11 cellular contexts compared by ENCODE assay signal in the genomic region with DNA sequence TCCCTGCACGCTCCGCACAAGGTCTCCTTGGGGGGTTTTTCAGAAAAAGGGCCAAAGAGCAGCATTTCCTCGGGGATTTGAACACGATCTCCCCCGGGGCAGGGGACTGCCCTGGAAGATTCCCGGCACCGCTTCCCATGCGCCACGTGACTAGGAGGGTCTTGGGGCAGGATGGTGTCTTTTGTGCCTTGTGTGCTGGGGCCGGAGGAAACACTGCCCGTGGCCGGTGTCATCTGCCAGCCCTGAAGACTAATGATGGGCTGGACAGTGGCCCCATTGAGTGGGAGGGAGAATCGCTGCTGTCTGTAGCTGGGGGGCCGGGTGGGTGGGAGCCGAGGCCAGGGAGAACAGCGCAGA.
A peak's percentile ranks its signal among the peaks of the same experiment; 100 is the strongest.
DNase-seq lines count a peak whose midpoint lies in the region; ATAC-seq and TF ChIP-seq lines count a peak whose summit lies in the region.
"Had no signal": no experiment of that assay in that cellular context is flagged by ENCODE, and none has a peak within 500 bp of the region (broad histone marks: within the 10 kb centered on the region; RNA-seq: fewer than 3 reads in every experiment).

No MANE protein-coding gene starts in this region.

- peak overlapping the region; percentile 96 for H3K4me2 ChIP-seq in hepatocyte

- H3K79me2 ChIP-seq in hepatocyte: peaks cover 92% of the 10 kb centered on the region

- H3K36me3 ChIP-seq in hepatocyte (replicated peaks; ENCODE audit: insufficient read depth, low read depth) (no peaks in the 10 kb centered on the region), stomach (peaks cover 0 to 12% (median 3%) of the 10 kb centered on the region in 4 donors)

- no peak for TF ChIP-seq POLR2A in stomach (IDR thresholded peaks at IDR 0.05)

- no peaks in the 10 kb centered on the region for H3K27me3 ChIP-seq in hepatocyte
- H3K27me3 ChIP-seq in stomach: no peaks in the 10 kb centered on the region

- 91% methylated on average over 13 of the region's 16 CpGs for WGBS in hepatocyte (ENCODE audit: low lambda C conversion rate, missing lambda C conversion rate)
- 72 to 81% (median 77%) methylated on average over 16 of the region's 16 CpGs for WGBS in stomach, 5 donors

- peak overlapping the region; percentile 94 for H3K27ac Mint-ChIP-seq in activated T-cell treated with anti-CD3 and anti-CD28 coated beads, Interleukin-2, amount 50 U/mL, for 72 hours
- peak overlapping the region; percentile 96 for H3K27ac Mint-ChIP-seq in activated CD8-positive, alpha-beta T cell treated with anti-CD3 and anti-CD28 coated beads for 36 hours

- in situ Hi-C loops in GM13977 (cut with MboI; ENCODE audit: low pct_unique_long_range_greater_than_20kb, low sequenced_read_pairs, unreplicated experiment): no loop called here

- no peaks in the 10 kb centered on the region for H3K9me2 ChIP-seq in hepatocyte (replicated peaks; ENCODE audit: insufficient read depth)

- TF ChIP-seq CTCF in activated CD8-positive, alpha-beta T cell treated with anti-CD3 and anti-CD28 coated beads for 36 hours (IDR thresholded peaks at IDR 0.05): no peak
- TF ChIP-seq CTCF in hepatocyte (IDR thresholded peaks at IDR 0.05; ENCODE audit: poor library complexity) (no peak), stomach (IDR thresholded peaks at IDR 0.05) (no peak), GM13977 (IDR thresholded peaks at IDR 0.05; ENCODE audit: extremely low read depth, insufficient read depth, missing control alignments) (no peak)

- TF ChIP-seq EP300 in stomach (IDR thresholded peaks at IDR 0.05): no peak

- H3K4me3 ChIP-seq in hepatocyte (no peak overlapping the region), stomach (peak overlapping the region in 2 of 4 donors; percentile 40 to 62)

- ATAC-seq in activated T-cell treated with anti-CD3 and anti-CD28 coated beads, Interleukin-2, amount 50 U/mL, for 72 hours (replicated peaks in 1 of 2): no peak
- ATAC-seq in activated CD8-positive, alpha-beta T cell treated with anti-CD3 and anti-CD28 coated beads for 36 hours: no peak
- ATAC-seq: left colon had no signal

- H3K9me3 ChIP-seq in hepatocyte (ENCODE audit: low read depth) (no peaks in the 10 kb centered on the region), stomach (no peaks in the 10 kb centered on the region)

- H2AFZ ChIP-seq in hepatocyte: no peak overlapping the region

- DNase-seq in activated T-cell treated with anti-CD3 and anti-CD28 coated beads, Interleukin-2, amount 50 U/mL, for 72 hours: no peak
- no peak for DNase-seq in activated T-cell treated with anti-CD3 and anti-CD28 coated beads, Interleukin-2, amount 50 U/mL, for 1 hour
- DNase-seq in activated CD8-positive, alpha-beta T cell treated with anti-CD3 and anti-CD28 coated beads for 36 hours: no peak
- DNase-seq in hepatocyte (ENCODE audit: low spot score): no peak
- DNase-seq in stomach: no peak
- DNase-seq in A172 (ENCODE audit: low spot score): no peak
- DNase-seq in GM13977 (ENCODE audit: low spot score): no peak
- DNase-seq in activated CD8-positive, alpha-beta memory T cell treated with anti-CD3 and anti-CD28 coated beads, Interleukin-2, amount 50 U/mL, for 4 hours: no peak
- DNase-seq: GDM1, left colon, SHP77 treated with DMSO at 0.1 percent for 48 hours had no signal

- intact Hi-C loops in activated CD8-positive, alpha-beta T cell treated with anti-CD3 and anti-CD28 coated beads for 36 hours (cut with micrococcal nuclease): no loop called here
- intact Hi-C loops in stomach (cut with DNase I; ENCODE audit: low total_unique reads): no loop called here

- H3K27ac ChIP-seq in hepatocyte (peak overlapping the region; percentile 100), stomach (peak overlapping the region in 4 of 5 donors; percentile 89 to 96 (median 92))

- CTCF ChIA-PET in activated CD8-positive, alpha-beta T cell treated with anti-CD3 and anti-CD28 coated beads for 36 hours (lab: Charles Lee): interaction anchor here (4.3 kb wide), 1 partner anchor 55 kb away, joined by 24 read pairs; no protein-coding TSS in a partner anchor

- H3K4me1 Mint-ChIP-seq in activated T-cell treated with anti-CD3 and anti-CD28 coated beads, Interleukin-2, amount 50 U/mL, for 72 hours (ENCODE audit: low read depth): peaks cover 74% of the 10 kb centered on the region
- peaks cover 12% of the 10 kb centered on the region for H3K4me1 Mint-ChIP-seq in activated CD8-positive, alpha-beta T cell treated with anti-CD3 and anti-CD28 coated beads for 36 hours (ENCODE audit: low read depth)

- POLR2A ChIA-PET in activated CD8-positive, alpha-beta T cell treated with anti-CD3 and anti-CD28 coated beads for 36 hours (lab: Charles Lee): interaction anchor here (1.5 to 16.3 kb wide), 4 partner anchors 11 to 25 kb away, joined by 6 to 410 read pairs (median 103); no protein-coding TSS in a partner anchor

- no peaks in the 10 kb centered on the region for H3K9me3 Mint-ChIP-seq in activated T-cell treated with anti-CD3 and anti-CD28 coated beads, Interleukin-2, amount 50 U/mL, for 72 hours
- H3K9me3 Mint-ChIP-seq in activated CD8-positive, alpha-beta T cell treated with anti-CD3 and anti-CD28 coated beads for 36 hours: no peaks in the 10 kb centered on the region

- peaks cover 19 to 23% of the 10 kb centered on the region in 2 donors for H3K36me3 Mint-ChIP-seq in activated T-cell treated with anti-CD3 and anti-CD28 coated beads, Interleukin-2, amount 50 U/mL, for 72 hours (ENCODE audit: insufficient read depth in 2 of 2)
- peaks cover 84% of the 10 kb centered on the region for H3K36me3 Mint-ChIP-seq in activated CD8-positive, alpha-beta T cell treated with anti-CD3 and anti-CD28 coated beads for 36 hours (ENCODE audit: low read depth)

- H3K4me1 ChIP-seq in hepatocyte (ENCODE audit: insufficient read depth) (peaks cover 73% of the 10 kb centered on the region), stomach (peaks cover 76 to 100% (median 90%) of the 10 kb centered on the region in 4 donors)

- peak overlapping the region; percentile 97 to 99 for H3K4me3 Mint-ChIP-seq in activated T-cell treated with anti-CD3 and anti-CD28 coated beads, Interleukin-2, amount 50 U/mL, for 72 hours
- peak overlapping the region; percentile 84 for H3K4me3 Mint-ChIP-seq in activated CD8-positive, alpha-beta T cell treated with anti-CD3 and anti-CD28 coated beads for 36 hours

- no peaks in the 10 kb centered on the region for H3K27me3 Mint-ChIP-seq in activated T-cell treated with anti-CD3 and anti-CD28 coated beads, Interleukin-2, amount 50 U/mL, for 72 hours (ENCODE audit: low read depth)
- H3K27me3 Mint-ChIP-seq in activated CD8-positive, alpha-beta T cell treated with anti-CD3 and anti-CD28 coated beads for 36 hours: no peaks in the 10 kb centered on the region

- H4K20me1 ChIP-seq in hepatocyte (ENCODE audit: insufficient read depth, poor library complexity, severe bottlenecking): peaks cover 63% of the 10 kb centered on the region
